ENCODE assay signal across 24 cellular contexts in the genomic region with DNA sequence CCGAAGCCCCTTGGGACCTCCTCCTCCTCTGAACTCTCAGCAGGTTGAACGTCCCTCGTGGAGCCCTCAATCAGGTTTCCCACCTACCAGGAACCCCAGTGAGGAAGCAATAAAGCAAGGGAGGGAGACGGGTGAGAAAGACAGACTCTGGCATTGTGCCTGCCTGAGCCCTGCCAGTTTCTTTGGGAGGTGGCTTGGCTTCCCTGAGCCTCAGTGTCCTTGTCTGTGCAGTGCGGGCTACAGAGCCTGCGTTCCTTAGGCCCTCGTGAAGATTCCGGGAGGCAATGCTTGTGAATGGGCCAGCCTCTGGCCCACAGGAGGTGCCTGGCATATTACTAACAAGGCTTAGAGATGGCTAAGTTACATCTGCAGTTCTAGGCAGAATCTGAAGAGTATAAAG. TPM values are rescaled to one million over a fixed set of nuclear protein-coding genes. Genes with fewer than 3 reads are reported as not detected.
DNase-seq lines count a peak whose midpoint lies in the region; ATAC-seq, FAIRE-seq and TF ChIP-seq lines count a peak whose summit lies in the region.
"Had no signal": no experiment of that assay in that cellular context is flagged by ENCODE, and none has a peak within 500 bp of the region (broad histone marks: within the 10 kb centered on the region; RNA-seq: fewer than 3 reads in every experiment).

No MANE protein-coding gene starts in this region.

- ATAC-seq in activated CD8-positive, alpha-beta memory T cell treated with anti-CD3 and anti-CD28 coated beads, Interleukin-2, amount 10 ng/mL, durations not matched to agents 7 days and 5 days: no peak
- ATAC-seq: CD8-positive, alpha-beta T cell had no signal

- CTCF ChIA-PET in activated CD8-positive, alpha-beta memory T cell treated with anti-CD3 and anti-CD28 coated beads, Interleukin-2, amount 10 ng/mL, durations not matched to agents 7 days and 5 days (lab: Charles Lee): interaction anchor here (2.0 to 3.6 kb wide), 2 partner anchors 11 to 102 kb away, joined by 9 to 18 read pairs; a partner anchor contains a TSS
- CTCF ChIA-PET in RWPE1 (lab: Yijun Ruan, JAX): interaction anchor here (0.6 to 1.8 kb wide), 5 partner anchors 10 to 631 kb away, joined by 3 to 5 read pairs (median 3); no protein-coding TSS in a partner anchor

- H3K36me3 Mint-ChIP-seq in activated CD8-positive, alpha-beta memory T cell treated with anti-CD3 and anti-CD28 coated beads, Interleukin-2, amount 10 ng/mL, durations not matched to agents 7 days and 5 days: peaks cover 18% of the 10 kb centered on the region
- H3K36me3 Mint-ChIP-seq in glutamatergic neuron (ENCODE audit: unreplicated experiment) (peaks cover 5% of the 10 kb centered on the region), nephron progenitor cell (ENCODE audit: low read depth) (peaks cover 77% of the 10 kb centered on the region)

- no peaks in the 10 kb centered on the region for H3K9me3 Mint-ChIP-seq in activated CD8-positive, alpha-beta memory T cell treated with anti-CD3 and anti-CD28 coated beads, Interleukin-2, amount 10 ng/mL, durations not matched to agents 7 days and 5 days (ENCODE audit: low read depth)
- H3K9me3 Mint-ChIP-seq in glutamatergic neuron (ENCODE audit: unreplicated experiment) (peaks cover 2% of the 10 kb centered on the region), nephron progenitor cell (peaks cover 4% of the 10 kb centered on the region)
- H3K9me3 Mint-ChIP-seq: CD4-positive, CD25-positive, alpha-beta regulatory T cell; CD8-positive, alpha-beta T cell; HFFc6 had no signal

- DNase-seq in activated CD8-positive, alpha-beta memory T cell treated with anti-CD3 and anti-CD28 coated beads, Interleukin-2, amount 10 ng/mL, durations not matched to agents 7 days and 5 days: no peak
- DNase-seq in activated CD8-positive, alpha-beta memory T cell treated with anti-CD3 and anti-CD28 coated beads for 24 hours: no peak
- DNase-seq in RWPE1 (ENCODE audit: low spot score) (no peak), glutamatergic neuron (no peak), nephron progenitor cell (no peak), foreskin fibroblast (no peak), GM20000 (ENCODE audit: low spot score) (no peak), frontal cortex (ENCODE audit: low spot score in 2 of 2) (no peak)
- DNase-seq: Caco-2; CD4-positive, CD25-positive, alpha-beta regulatory T cell; CD8-positive, alpha-beta T cell; DMS153; DND-41; GOT3; HFFc6 had no signal

- TF ChIP-seq CTCF in RWPE1 (conservative IDR thresholded peaks at IDR 0.05; ENCODE audit: low read depth) (no peak), glutamatergic neuron (IDR thresholded peaks at IDR 0.05; ENCODE audit: partially characterized antibody, unreplicated experiment) (no peak), nephron progenitor cell (IDR thresholded peaks at IDR 0.05) (no peak), foreskin fibroblast (IDR thresholded peaks at IDR 0.05; ENCODE audit: low read depth, low read length) (no peak), GM20000 (IDR thresholded peaks at IDR 0.05; ENCODE audit: extremely low read depth, missing control alignments) (no peak)

- POLR2A ChIA-PET in RWPE1 (lab: Yijun Ruan, JAX; ENCODE audit: low non-redundant PET): no interaction called here

- H3K4me1 Mint-ChIP-seq in activated CD8-positive, alpha-beta memory T cell treated with anti-CD3 and anti-CD28 coated beads, Interleukin-2, amount 10 ng/mL, durations not matched to agents 7 days and 5 days: peaks cover 6% of the 10 kb centered on the region
- H3K4me1 Mint-ChIP-seq in glutamatergic neuron (ENCODE audit: low read depth, unreplicated experiment): peaks cover 11% of the 10 kb centered on the region
- peaks cover 15% of the 10 kb centered on the region for H3K4me1 Mint-ChIP-seq in nephron progenitor cell
- H3K4me1 Mint-ChIP-seq: B cell had no signal

- peak overlapping the region; percentile 5 for H3K27ac ChIP-seq in RWPE1
- H3K27ac ChIP-seq: 22Rv1, BLaER1, C4-2B had no signal

- no peak overlapping the region for H3K4me3 ChIP-seq in foreskin fibroblast (ENCODE audit: low read depth in 1 of 2, low read length in 2 of 2)
- H3K4me3 ChIP-seq: BLaER1, HAP-1 had no signal

- H3K27me3 Mint-ChIP-seq in activated CD8-positive, alpha-beta memory T cell treated with anti-CD3 and anti-CD28 coated beads, Interleukin-2, amount 10 ng/mL, durations not matched to agents 7 days and 5 days: no peaks in the 10 kb centered on the region
- no peaks in the 10 kb centered on the region for H3K27me3 Mint-ChIP-seq in glutamatergic neuron (ENCODE audit: unreplicated experiment)
- H3K27me3 Mint-ChIP-seq in nephron progenitor cell (ENCODE audit: low read depth, poor library complexity): no peaks in the 10 kb centered on the region
- H3K27me3 Mint-ChIP-seq: B cell; CD4-positive, CD25-positive, alpha-beta regulatory T cell had no signal

- FAIRE-seq in frontal cortex (lab: Jason Lieb, UNC): no peak
- FAIRE-seq: A204.1, G401.6, GM12892, H54 had no signal

- H3K27ac Mint-ChIP-seq in activated CD8-positive, alpha-beta memory T cell treated with anti-CD3 and anti-CD28 coated beads, Interleukin-2, amount 10 ng/mL, durations not matched to agents 7 days and 5 days: peak overlapping the region; percentile 41
- no peak overlapping the region for H3K27ac Mint-ChIP-seq in glutamatergic neuron (ENCODE audit: unreplicated experiment)
- H3K27ac Mint-ChIP-seq in nephron progenitor cell: peak overlapping the region; percentile 12
- H3K27ac Mint-ChIP-seq: B cell; CD8-positive, alpha-beta T cell; HFFc6 had no signal

- H3K4me3 Mint-ChIP-seq in activated CD8-positive, alpha-beta memory T cell treated with anti-CD3 and anti-CD28 coated beads, Interleukin-2, amount 10 ng/mL, durations not matched to agents 7 days and 5 days: no peak overlapping the region
- H3K4me3 Mint-ChIP-seq in glutamatergic neuron (ENCODE audit: unreplicated experiment) (peak overlapping the region; percentile 7), nephron progenitor cell (no peak overlapping the region)
- H3K4me3 Mint-ChIP-seq: B cell; CD4-positive, CD25-positive, alpha-beta regulatory T cell; CD8-positive, alpha-beta T cell; HFFc6 had no signal

RNA-seq across cellular contexts. Expression of a gene that starts 11.9 kb away (rescaled TPM):
- 10 to 100 TPM; 83.8 to 89.0 TPM for total RNA-seq in activated CD8-positive, alpha-beta memory T cell treated with anti-CD3 and anti-CD28 coated beads, Interleukin-2, amount 10 ng/mL, durations not matched to agents 7 days and 5 days
- total RNA-seq in glutamatergic neuron (ENCODE audit: unreplicated experiment): 95.2 TPM
- total RNA-seq in frontal cortex: 31.0 TPM

RNA-seq across cellular contexts. Expression of a gene that starts 19.1 kb away (rescaled TPM):
- total RNA-seq in activated CD8-positive, alpha-beta memory T cell treated with anti-CD3 and anti-CD28 coated beads, Interleukin-2, amount 10 ng/mL, durations not matched to agents 7 days and 5 days: 1 to 10 TPM; 1.7 to 1.9 TPM
- 3.8 TPM for total RNA-seq in glutamatergic neuron (ENCODE audit: unreplicated experiment)
- total RNA-seq in frontal cortex: 0.41 TPM
